ENCODE assay signal across 8 cellular contexts in genomic region chr22:40636380-40637180, GRCh38. TPM values are rescaled to one million over a fixed set of nuclear protein-coding genes. Genes with fewer than 3 reads are reported as not detected.
DNase-seq lines count a peak whose midpoint lies in the region; ATAC-seq, FAIRE-seq and TF ChIP-seq lines count a peak whose summit lies in the region.

Gene MRTFA (minus strand): TSS chr22:40636719.

- DNase-seq in D341Med (ENCODE audit: low spot score) (peak; percentile 97), HuH-7 (ENCODE audit: low spot score) (peak; percentile 94)
- peak; percentile 98 for DNase-seq in activated CD8-positive, alpha-beta memory T cell treated with anti-CD3 and anti-CD28 coated beads, Interleukin-2, amount 50 U/mL, for 48 hours
- peak; percentile 99 for DNase-seq in stimulated activated CD8-positive, alpha-beta memory T cell treated with anti-CD3 and anti-CD28 coated beads, Interleukin-15, amount 100 ng/mL, for 4 hours (ENCODE audit: low read depth in 2 of 2)

- peaks cover 17% of the 10 kb centered on the region for H4K20me1 ChIP-seq in OCI-LY3 (ENCODE audit: insufficient read depth, low read length)

- peak within 1 kb of the TSS; percentile 97 for H3K4me2 ChIP-seq in OCI-LY3 (ENCODE audit: low read length)

- H3K27me3 ChIP-seq in OCI-LY3 (ENCODE audit: low read depth, low read length): no peaks in the 10 kb centered on the region

- 0 to 1% methylated on average over 70 to 73 of the region's 82 CpGs for WGBS in mesodermal cell (ENCODE audit: insufficient coverage in 2 of 2), 2 experiments

- peaks cover 48% of the 10 kb centered on the region for H3K79me2 ChIP-seq in OCI-LY3 (ENCODE audit: low read length)

- H3K27ac ChIP-seq in OCI-LY3 (ENCODE audit: low read length) (peak within 1 kb of the TSS; percentile 51), mesodermal cell (ENCODE audit: low read depth, low read length, severe bottlenecking) (peak within 1 kb of the TSS; percentile 78)

- FAIRE-seq in endometrium (lab: Jason Lieb, UNC): peak; percentile 99

- peak within 1 kb of the TSS; percentile 87 for H3K9ac ChIP-seq in OCI-LY3 (ENCODE audit: low read length)

- TF ChIP-seq CTCF in OCI-LY3 (IDR thresholded peaks at IDR 0.05; ENCODE audit: low read depth, low read length): no peak

- H3K9me3 ChIP-seq in OCI-LY3 (ENCODE audit: insufficient read depth, low read length) (no peaks in the 10 kb centered on the region), mesodermal cell (ENCODE audit: control insufficient read depth, low read length) (peaks cover 7% of the 10 kb centered on the region)

- H2AFZ ChIP-seq in OCI-LY3 (ENCODE audit: low read depth, low read length): peak within 1 kb of the TSS; percentile 92

- ATAC-seq in GM21515 (IDR thresholded peaks at IDR 0.05; ENCODE audit: unreplicated experiment): peak; percentile 86

- H3K4me3 ChIP-seq in OCI-LY3 (ENCODE audit: low read length): peak within 1 kb of the TSS; percentile 81
- peak within 1 kb of the TSS; percentile 78 for H3K4me3 ChIP-seq in mesodermal cell (ENCODE audit: extremely low read depth, insufficient read depth, low read length, poor library complexity, severe bottlenecking)

- peaks cover 25% of the 10 kb centered on the region for H3K4me1 ChIP-seq in OCI-LY3 (ENCODE audit: low read length)
- H3K4me1 ChIP-seq in mesodermal cell (ENCODE audit: control insufficient read depth, insufficient read depth, low read length, poor library complexity, severe bottlenecking): peaks cover 11% of the 10 kb centered on the region

- H3K36me3 ChIP-seq in OCI-LY3 (replicated peaks; ENCODE audit: low read depth, low read length) (peaks cover 10% of the 10 kb centered on the region), mesodermal cell (ENCODE audit: control insufficient read depth, insufficient read depth, low read length) (peaks cover 5% of the 10 kb centered on the region)

RNA-seq across cellular contexts. Expression of gene MRTFA, which starts in this region (rescaled TPM):
- polyA plus RNA-seq in mesodermal cell (2013, experiment 1 of 2): 49.7 TPM
- polyA plus RNA-seq in mesodermal cell (2013, experiment 2 of 2): 40.2 TPM

Comparison
In these comparisons a context has a peak if more than half of its experiments do, and no peak if none do; other contexts are left out.
1. Peak in every context shown above with its lines: DNase-seq, ATAC-seq, H3K4me3 ChIP-seq and H3K27ac ChIP-seq.